Comparison of ENCODE assay signal across 10 cellular contexts in the genomic region with DNA sequence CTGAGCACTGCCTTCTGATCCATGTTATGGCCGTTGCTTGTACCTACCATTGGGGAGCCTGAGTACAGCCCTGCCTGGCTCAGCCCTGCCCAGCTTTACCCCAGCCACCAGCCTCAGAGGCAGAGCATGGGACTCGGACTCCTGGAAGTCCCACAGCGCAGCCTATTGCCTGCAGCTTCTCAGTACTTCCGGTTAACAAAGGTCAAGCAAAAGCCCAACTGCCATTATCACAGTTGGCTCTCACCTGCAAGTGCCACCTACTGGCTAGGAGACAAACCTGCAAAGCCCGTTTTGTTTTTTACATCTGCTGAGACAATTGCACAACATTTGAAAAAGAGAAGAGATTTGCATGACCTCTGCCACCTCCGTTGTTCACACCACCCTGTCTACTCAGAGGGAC.
DNase-seq lines count a peak whose midpoint lies in the region; ATAC-seq and TF ChIP-seq lines count a peak whose summit lies in the region.
"Had no signal": no experiment of that assay in that cellular context is flagged by ENCODE, and none has a peak within 500 bp of the region (broad histone marks: within the 10 kb centered on the region; RNA-seq: fewer than 3 reads in every experiment).

No MANE protein-coding gene starts in this region.

- no peaks in the 10 kb centered on the region for H3K9me3 ChIP-seq in upper lobe of right lung
- no peaks in the 10 kb centered on the region for H3K9me3 ChIP-seq in transverse colon
- H3K9me3 ChIP-seq in sigmoid colon: peaks cover 0 to 6% (median 0%) of the 10 kb centered on the region in 4 donors

- H3K4me1 ChIP-seq in upper lobe of right lung (no peaks in the 10 kb centered on the region), transverse colon (no peaks in the 10 kb centered on the region), sigmoid colon (no peaks in the 10 kb centered on the region)

- H3K36me3 ChIP-seq in upper lobe of right lung (no peaks in the 10 kb centered on the region), transverse colon (no peaks in the 10 kb centered on the region), sigmoid colon (no peaks in the 10 kb centered on the region)

- WGBS in transverse colon (ENCODE audit: low coverage in 1 of 2), 2 donors: 82% methylated on average over 6 of the region's 6 CpGs; no CpG with 5 or more reads in 1 of the 2 donors
- 79 to 87% methylated on average over 6 of the region's 6 CpGs for WGBS in sigmoid colon, 2 donors

- peak; percentile 55 for DNase-seq in NCI-H82 (lab: John Stamatoyannopoulos, UW)
- no peak for DNase-seq in NCI-H82 treated with DMSO at 0.1 percent for 48 hours (lab: John Stamatoyannopoulos, UW; ENCODE audit: unreplicated experiment)
- DNase-seq in HuH-7.5 (ENCODE audit: low spot score): peak; percentile 15
- peak; percentile 0 for DNase-seq in cerebellum (ENCODE audit: low spot score)
- DNase-seq in upper lobe of right lung: no peak
- no peak for DNase-seq in hippocampal formation (lab: John Stamatoyannopoulos, UW)
- DNase-seq in transverse colon: no peak
- DNase-seq in sigmoid colon: no peak
- DNase-seq: activated effector memory CD4-positive, alpha-beta T cell treated with Interleukin-2 at 50 U/mL for 16 hours; stimulated activated CD4-positive, alpha-beta T cell treated with anti-CD3 and anti-CD28 coated beads, Interleukin-4, amount 100 ng/mL, for 24 hours had no signal

- in situ Hi-C loops in transverse colon (cut with MboI; ENCODE audit: low pct_ligation_motif_present in 1 of 4, low pct_unique_long_range_greater_than_20kb in 1 of 4, low sequenced_read_pairs in 3 of 4): no loop called here

- TF ChIP-seq CTCF in upper lobe of right lung (IDR thresholded peaks at IDR 0.05): no peak
- no peak for TF ChIP-seq CTCF in transverse colon (IDR thresholded peaks at IDR 0.05)
- TF ChIP-seq CTCF in sigmoid colon (IDR thresholded peaks at IDR 0.05): no peak

- intact Hi-C loops in upper lobe of right lung (cut with DNase I): no loop called here
- intact Hi-C loops in transverse colon (cut with DNase I; ENCODE audit: low total_unique reads): no loop called here
- intact Hi-C loops in sigmoid colon (cut with DNase I): no loop called here

- no peak for TF ChIP-seq POLR2A in transverse colon (IDR thresholded peaks at IDR 0.05)
- no peak for TF ChIP-seq POLR2A in sigmoid colon (IDR thresholded peaks at IDR 0.05)

- H3K27me3 ChIP-seq in upper lobe of right lung: no peaks in the 10 kb centered on the region
- H3K27me3 ChIP-seq in transverse colon: no peaks in the 10 kb centered on the region
- no peaks in the 10 kb centered on the region for H3K27me3 ChIP-seq in sigmoid colon

- no peak for TF ChIP-seq EP300 in transverse colon (IDR thresholded peaks at IDR 0.05; ENCODE audit: low read depth)
- no peak for TF ChIP-seq EP300 in sigmoid colon (IDR thresholded peaks at IDR 0.05)

- peak; percentile 29 for ATAC-seq in upper lobe of right lung

- H3K4me3 ChIP-seq in upper lobe of right lung (no peak overlapping the region), transverse colon (no peak overlapping the region), sigmoid colon (no peak overlapping the region)

- no peak overlapping the region for H3K27ac ChIP-seq in upper lobe of right lung
- no peak overlapping the region for H3K27ac ChIP-seq in transverse colon
- H3K27ac ChIP-seq in sigmoid colon: no peak overlapping the region

Comparison
In these comparisons a context has a peak if more than half of its experiments do, and no peak if none do; other contexts are left out.
1. DNase-seq: peak in NCI-H82 (single experiment), HuH-7.5 (single experiment) and cerebellum (single experiment); none in NCI-H82 treated with DMSO at 0.1 percent for 48 hours (single experiment), upper lobe of right lung (single experiment), hippocampal formation (0 of 2), transverse colon (single experiment) and sigmoid colon (single experiment).